In genomic region chr2:235030126-235030525, GRCh38 we compare ENCODE assay signal across 1 cellular context.
TF ChIP-seq lines count a peak whose summit lies in the region.

No MANE protein-coding gene starts in this region.

TF ChIP-seq in H1, 55 proteins besides CTCF, POLR2A, EP300 and RAD21:
- TF ChIP-seq TAF7 (optimal IDR thresholded peaks at IDR 0.05; ENCODE audit: borderline replicate concordance, low read depth, low read length) (no peak), SUZ12 (IDR thresholded peaks at IDR 0.05; ENCODE audit: low read length) (no peak), SIN3A (conservative IDR thresholded peaks at IDR 0.05 in 1 of 2, IDR thresholded peaks at IDR 0.05 in 1 of 2; ENCODE audit: low read depth in 1 of 2, low read length in 2 of 2) (no peak), BCL11A (IDR thresholded peaks at IDR 0.05; ENCODE audit: low read depth in 2 of 2, low read length in 2 of 2) (no peak), SAP30 (IDR thresholded peaks at IDR 0.05; ENCODE audit: insufficient read depth, insufficient replicate concordance, low read length) (no peak), E2F6 (IDR thresholded peaks at IDR 0.05) (no peak), POLR2AphosphoS5 (IDR thresholded peaks at IDR 0.05; ENCODE audit: low read depth, low read length) (no peak), SRF (IDR thresholded peaks at IDR 0.05; ENCODE audit: low read depth, low read length) (no peak), POU5F1 (IDR thresholded peaks at IDR 0.05; ENCODE audit: low read depth, low read length) (no peak), NANOG (IDR thresholded peaks at IDR 0.05; ENCODE audit: insufficient read depth, low read depth, low read length, poor library complexity, severe bottlenecking) (no peak), BRCA1 (IDR thresholded peaks at IDR 0.05; ENCODE audit: low read depth, low read length) (no peak), TBP (IDR thresholded peaks at IDR 0.05; ENCODE audit: low read depth, low read length) (no peak), HDAC6 (IDR thresholded peaks at IDR 0.05; ENCODE audit: low read depth, low read length) (no peak), CREB1 (IDR thresholded peaks at IDR 0.05) (no peak)
